ENCODE assay signal across 1 cellular context in the genomic region with DNA sequence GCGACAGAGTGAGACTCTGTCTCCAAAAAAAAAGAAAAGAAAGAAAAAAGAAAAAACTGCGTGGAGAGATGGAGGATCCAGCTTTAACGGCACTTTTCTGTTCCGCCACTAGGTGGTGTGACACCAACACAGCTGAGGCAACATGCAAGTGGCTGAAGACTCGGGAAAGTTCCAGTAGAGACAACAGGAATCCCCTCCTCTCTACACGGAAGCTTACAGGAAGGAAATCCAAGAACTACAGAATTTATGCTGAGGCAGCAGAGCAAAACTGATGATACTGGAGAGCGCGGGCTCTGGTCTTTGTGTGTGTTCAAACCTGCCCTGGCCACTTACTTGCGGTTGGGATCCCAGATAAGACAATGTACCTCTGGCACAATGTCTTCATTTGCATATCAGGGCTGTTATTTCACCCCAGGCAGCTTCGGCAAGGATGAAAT.
A peak's percentile ranks its signal among the peaks of the same experiment; 100 is the strongest.
TF ChIP-seq lines count a peak whose summit lies in the region.

No MANE protein-coding gene starts in this region.

TF ChIP-seq in K562, 482 proteins besides CTCF, POLR2A, EP300 and RAD21 (continued from another document and continues in another):
- TF ChIP-seq, protein P1, sequence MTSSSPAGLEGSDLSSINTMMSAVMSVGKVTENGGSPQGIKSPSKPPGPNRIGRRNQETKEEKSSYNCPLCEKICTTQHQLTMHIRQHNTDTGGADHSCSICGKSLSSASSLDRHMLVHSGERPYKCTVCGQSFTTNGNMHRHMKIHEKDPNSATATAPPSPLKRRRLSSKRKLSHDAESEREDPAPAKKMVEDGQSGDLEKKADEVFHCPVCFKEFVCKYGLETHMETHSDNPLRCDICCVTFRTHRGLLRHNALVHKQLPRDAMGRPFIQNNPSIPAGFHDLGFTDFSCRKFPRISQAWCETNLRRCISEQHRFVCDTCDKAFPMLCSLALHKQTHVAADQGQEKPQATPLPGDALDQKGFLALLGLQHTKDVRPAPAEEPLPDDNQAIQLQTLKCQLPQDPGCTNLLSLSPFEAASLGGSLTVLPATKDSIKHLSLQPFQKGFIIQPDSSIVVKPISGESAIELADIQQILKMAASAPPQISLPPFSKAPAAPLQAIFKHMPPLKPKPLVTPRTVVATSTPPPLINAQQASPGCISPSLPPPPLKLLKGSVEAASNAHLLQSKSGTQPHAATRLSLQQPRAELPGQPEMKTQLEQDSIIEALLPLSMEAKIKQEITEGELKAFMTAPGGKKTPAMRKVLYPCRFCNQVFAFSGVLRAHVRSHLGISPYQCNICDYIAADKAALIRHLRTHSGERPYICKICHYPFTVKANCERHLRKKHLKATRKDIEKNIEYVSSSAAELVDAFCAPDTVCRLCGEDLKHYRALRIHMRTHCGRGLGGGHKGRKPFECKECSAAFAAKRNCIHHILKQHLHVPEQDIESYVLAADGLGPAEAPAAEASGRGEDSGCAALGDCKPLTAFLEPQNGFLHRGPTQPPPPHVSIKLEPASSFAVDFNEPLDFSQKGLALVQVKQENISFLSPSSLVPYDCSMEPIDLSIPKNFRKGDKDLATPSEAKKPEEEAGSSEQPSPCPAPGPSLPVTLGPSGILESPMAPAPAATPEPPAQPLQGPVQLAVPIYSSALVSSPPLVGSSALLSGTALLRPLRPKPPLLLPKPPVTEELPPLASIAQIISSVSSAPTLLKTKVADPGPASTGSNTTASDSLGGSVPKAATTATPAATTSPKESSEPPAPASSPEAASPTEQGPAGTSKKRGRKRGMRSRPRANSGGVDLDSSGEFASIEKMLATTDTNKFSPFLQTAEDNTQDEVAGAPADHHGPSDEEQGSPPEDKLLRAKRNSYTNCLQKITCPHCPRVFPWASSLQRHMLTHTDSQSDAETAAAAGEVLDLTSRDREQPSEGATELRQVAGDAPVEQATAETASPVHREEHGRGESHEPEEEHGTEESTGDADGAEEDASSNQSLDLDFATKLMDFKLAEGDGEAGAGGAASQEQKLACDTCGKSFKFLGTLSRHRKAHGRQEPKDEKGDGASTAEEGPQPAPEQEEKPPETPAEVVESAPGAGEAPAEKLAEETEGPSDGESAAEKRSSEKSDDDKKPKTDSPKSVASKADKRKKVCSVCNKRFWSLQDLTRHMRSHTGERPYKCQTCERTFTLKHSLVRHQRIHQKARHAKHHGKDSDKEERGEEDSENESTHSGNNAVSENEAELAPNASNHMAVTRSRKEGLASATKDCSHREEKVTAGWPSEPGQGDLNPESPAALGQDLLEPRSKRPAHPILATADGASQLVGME (CRISPR knock-in tag; IDR thresholded peaks at IDR 0.05), result no peak
- TF ChIP-seq CBFB (CRISPR knock-in tag; IDR thresholded peaks at IDR 0.05) (peak; percentile 31; the same call in 1 of the 2 replicates), SUPT5H (IDR thresholded peaks at IDR 0.05) (no peak), L3MBTL2 (IDR thresholded peaks at IDR 0.05) (peak; percentile 41; the same call in 1 of the 2 replicates), ARID1B (IDR thresholded peaks at IDR 0.05) (peak; percentile 41; the same call in 1 of the 2 replicates), MAFF (IDR thresholded peaks at IDR 0.05; ENCODE audit: low read length) (peak; percentile 90), TGIF2 (CRISPR knock-in tag; IDR thresholded peaks at IDR 0.05) (no peak), JUND (IDR thresholded peaks at IDR 0.05; ENCODE audit: borderline replicate concordance, low read depth, low read length) (peak; percentile 36; the same call in 1 of the 2 replicates), JUND (tag; IDR thresholded peaks at IDR 0.05; ENCODE audit: borderline replicate concordance, low read depth, low read length) (no peak), PHF21A (IDR thresholded peaks at IDR 0.05; ENCODE audit: borderline replicate concordance, low read depth) (no peak), ZNF830 (CRISPR knock-in tag; IDR thresholded peaks at IDR 0.05) (no peak), MAFK (IDR thresholded peaks at IDR 0.05; ENCODE audit: low read length) (peak; percentile 92), RBM39 (optimal IDR thresholded peaks at IDR 0.05; ENCODE audit: low read depth, low read length) (peak; percentile 59), BHLHE40 (IDR thresholded peaks at IDR 0.05; ENCODE audit: low read length) (no peak), NFATC3 (IDR thresholded peaks at IDR 0.05) (no peak), ELF1 (tag; IDR thresholded peaks at IDR 0.05) (no peak), NR2F6 (CRISPR knock-in tag; IDR thresholded peaks at IDR 0.05) (no peak), CBX8 (IDR thresholded peaks at IDR 0.05; ENCODE audit: borderline replicate concordance, extremely low read depth, low read depth, low read length, poor library complexity, severe bottlenecking) (no peak), DPF2 (IDR thresholded peaks at IDR 0.05) (peak; percentile 72; the same call in 1 of the 2 replicates), FOS (IDR thresholded peaks at IDR 0.05; ENCODE audit: extremely low read depth, insufficient read length) (no peak), SAFB2 (IDR thresholded peaks at IDR 0.05; ENCODE audit: borderline replicate concordance, low read depth, low read length, severe bottlenecking) (no peak), FOXK2 (conservative IDR thresholded peaks at IDR 0.05 in 1 of 2, IDR thresholded peaks at IDR 0.05 in 1 of 2; ENCODE audit: low read depth in 2 of 2) (peak; percentile 81 to 85), KLF1 (tag; IDR thresholded peaks at IDR 0.05) (no peak), ZNF668 (CRISPR knock-in tag; IDR thresholded peaks at IDR 0.05) (no peak), HDAC8 (tag; IDR thresholded peaks at IDR 0.05) (no peak), NFIC (IDR thresholded peaks at IDR 0.05) (no peak), U2AF1 (optimal IDR thresholded peaks at IDR 0.05; ENCODE audit: low read depth, low read length) (no peak)
- TF ChIP-seq, protein P2, sequence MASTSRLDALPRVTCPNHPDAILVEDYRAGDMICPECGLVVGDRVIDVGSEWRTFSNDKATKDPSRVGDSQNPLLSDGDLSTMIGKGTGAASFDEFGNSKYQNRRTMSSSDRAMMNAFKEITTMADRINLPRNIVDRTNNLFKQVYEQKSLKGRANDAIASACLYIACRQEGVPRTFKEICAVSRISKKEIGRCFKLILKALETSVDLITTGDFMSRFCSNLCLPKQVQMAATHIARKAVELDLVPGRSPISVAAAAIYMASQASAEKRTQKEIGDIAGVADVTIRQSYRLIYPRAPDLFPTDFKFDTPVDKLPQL (IDR thresholded peaks at IDR 0.05; ENCODE audit: extremely low read depth, insufficient read length), result no peak
- TF ChIP-seq, protein P3, sequence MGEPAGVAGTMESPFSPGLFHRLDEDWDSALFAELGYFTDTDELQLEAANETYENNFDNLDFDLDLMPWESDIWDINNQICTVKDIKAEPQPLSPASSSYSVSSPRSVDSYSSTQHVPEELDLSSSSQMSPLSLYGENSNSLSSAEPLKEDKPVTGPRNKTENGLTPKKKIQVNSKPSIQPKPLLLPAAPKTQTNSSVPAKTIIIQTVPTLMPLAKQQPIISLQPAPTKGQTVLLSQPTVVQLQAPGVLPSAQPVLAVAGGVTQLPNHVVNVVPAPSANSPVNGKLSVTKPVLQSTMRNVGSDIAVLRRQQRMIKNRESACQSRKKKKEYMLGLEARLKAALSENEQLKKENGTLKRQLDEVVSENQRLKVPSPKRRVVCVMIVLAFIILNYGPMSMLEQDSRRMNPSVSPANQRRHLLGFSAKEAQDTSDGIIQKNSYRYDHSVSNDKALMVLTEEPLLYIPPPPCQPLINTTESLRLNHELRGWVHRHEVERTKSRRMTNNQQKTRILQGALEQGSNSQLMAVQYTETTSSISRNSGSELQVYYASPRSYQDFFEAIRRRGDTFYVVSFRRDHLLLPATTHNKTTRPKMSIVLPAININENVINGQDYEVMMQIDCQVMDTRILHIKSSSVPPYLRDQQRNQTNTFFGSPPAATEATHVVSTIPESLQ (CRISPR knock-in tag; IDR thresholded peaks at IDR 0.05), result no peak
- TF ChIP-seq, protein P4, sequence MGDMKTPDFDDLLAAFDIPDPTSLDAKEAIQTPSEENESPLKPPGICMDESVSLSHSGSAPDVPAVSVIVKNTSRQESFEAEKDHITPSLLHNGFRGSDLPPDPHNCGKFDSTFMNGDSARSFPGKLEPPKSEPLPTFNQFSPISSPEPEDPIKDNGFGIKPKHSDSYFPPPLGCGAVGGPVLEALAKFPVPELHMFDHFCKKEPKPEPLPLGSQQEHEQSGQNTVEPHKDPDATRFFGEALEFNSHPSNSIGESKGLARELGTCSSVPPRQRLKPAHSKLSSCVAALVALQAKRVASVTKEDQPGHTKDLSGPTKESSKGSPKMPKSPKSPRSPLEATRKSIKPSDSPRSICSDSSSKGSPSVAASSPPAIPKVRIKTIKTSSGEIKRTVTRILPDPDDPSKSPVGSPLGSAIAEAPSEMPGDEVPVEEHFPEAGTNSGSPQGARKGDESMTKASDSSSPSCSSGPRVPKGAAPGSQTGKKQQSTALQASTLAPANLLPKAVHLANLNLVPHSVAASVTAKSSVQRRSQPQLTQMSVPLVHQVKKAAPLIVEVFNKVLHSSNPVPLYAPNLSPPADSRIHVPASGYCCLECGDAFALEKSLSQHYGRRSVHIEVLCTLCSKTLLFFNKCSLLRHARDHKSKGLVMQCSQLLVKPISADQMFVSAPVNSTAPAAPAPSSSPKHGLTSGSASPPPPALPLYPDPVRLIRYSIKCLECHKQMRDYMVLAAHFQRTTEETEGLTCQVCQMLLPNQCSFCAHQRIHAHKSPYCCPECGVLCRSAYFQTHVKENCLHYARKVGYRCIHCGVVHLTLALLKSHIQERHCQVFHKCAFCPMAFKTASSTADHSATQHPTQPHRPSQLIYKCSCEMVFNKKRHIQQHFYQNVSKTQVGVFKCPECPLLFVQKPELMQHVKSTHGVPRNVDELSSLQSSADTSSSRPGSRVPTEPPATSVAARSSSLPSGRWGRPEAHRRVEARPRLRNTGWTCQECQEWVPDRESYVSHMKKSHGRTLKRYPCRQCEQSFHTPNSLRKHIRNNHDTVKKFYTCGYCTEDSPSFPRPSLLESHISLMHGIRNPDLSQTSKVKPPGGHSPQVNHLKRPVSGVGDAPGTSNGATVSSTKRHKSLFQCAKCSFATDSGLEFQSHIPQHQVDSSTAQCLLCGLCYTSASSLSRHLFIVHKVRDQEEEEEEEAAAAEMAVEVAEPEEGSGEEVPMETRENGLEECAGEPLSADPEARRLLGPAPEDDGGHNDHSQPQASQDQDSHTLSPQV (IDR thresholded peaks at IDR 0.05), result no peak
- TF ChIP-seq, protein P5, sequence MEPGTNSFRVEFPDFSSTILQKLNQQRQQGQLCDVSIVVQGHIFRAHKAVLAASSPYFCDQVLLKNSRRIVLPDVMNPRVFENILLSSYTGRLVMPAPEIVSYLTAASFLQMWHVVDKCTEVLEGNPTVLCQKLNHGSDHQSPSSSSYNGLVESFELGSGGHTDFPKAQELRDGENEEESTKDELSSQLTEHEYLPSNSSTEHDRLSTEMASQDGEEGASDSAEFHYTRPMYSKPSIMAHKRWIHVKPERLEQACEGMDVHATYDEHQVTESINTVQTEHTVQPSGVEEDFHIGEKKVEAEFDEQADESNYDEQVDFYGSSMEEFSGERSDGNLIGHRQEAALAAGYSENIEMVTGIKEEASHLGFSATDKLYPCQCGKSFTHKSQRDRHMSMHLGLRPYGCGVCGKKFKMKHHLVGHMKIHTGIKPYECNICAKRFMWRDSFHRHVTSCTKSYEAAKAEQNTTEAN (CRISPR knock-in tag; IDR thresholded peaks at IDR 0.05), result no peak
- TF ChIP-seq, protein P6, sequence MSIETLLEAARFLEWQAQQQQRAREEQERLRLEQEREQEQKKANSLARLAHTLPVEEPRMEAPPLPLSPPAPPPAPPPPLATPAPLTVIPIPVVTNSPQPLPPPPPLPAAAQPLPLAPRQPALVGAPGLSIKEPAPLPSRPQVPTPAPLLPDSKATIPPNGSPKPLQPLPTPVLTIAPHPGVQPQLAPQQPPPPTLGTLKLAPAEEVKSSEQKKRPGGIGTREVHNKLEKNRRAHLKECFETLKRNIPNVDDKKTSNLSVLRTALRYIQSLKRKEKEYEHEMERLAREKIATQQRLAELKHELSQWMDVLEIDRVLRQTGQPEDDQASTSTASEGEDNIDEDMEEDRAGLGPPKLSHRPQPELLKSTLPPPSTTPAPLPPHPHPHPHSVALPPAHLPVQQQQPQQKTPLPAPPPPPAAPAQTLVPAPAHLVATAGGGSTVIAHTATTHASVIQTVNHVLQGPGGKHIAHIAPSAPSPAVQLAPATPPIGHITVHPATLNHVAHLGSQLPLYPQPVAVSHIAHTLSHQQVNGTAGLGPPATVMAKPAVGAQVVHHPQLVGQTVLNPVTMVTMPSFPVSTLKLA (conservative IDR thresholded peaks at IDR 0.05), result no peak; a peak in 2 of 4 replicates
- TF ChIP-seq, protein P7, sequence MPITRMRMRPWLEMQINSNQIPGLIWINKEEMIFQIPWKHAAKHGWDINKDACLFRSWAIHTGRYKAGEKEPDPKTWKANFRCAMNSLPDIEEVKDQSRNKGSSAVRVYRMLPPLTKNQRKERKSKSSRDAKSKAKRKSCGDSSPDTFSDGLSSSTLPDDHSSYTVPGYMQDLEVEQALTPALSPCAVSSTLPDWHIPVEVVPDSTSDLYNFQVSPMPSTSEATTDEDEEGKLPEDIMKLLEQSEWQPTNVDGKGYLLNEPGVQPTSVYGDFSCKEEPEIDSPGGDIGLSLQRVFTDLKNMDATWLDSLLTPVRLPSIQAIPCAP (CRISPR knock-in tag; IDR thresholded peaks at IDR 0.05; ENCODE audit: borderline replicate concordance), result no peak
- TF ChIP-seq, protein P8, sequence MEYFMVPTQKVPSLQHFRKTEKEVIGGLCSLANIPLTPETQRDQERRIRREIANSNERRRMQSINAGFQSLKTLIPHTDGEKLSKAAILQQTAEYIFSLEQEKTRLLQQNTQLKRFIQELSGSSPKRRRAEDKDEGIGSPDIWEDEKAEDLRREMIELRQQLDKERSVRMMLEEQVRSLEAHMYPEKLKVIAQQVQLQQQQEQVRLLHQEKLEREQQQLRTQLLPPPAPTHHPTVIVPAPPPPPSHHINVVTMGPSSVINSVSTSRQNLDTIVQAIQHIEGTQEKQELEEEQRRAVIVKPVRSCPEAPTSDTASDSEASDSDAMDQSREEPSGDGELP (CRISPR knock-in tag; IDR thresholded peaks at IDR 0.05; ENCODE audit: borderline replicate concordance), result peak; percentile 84
- TF ChIP-seq, protein P9, sequence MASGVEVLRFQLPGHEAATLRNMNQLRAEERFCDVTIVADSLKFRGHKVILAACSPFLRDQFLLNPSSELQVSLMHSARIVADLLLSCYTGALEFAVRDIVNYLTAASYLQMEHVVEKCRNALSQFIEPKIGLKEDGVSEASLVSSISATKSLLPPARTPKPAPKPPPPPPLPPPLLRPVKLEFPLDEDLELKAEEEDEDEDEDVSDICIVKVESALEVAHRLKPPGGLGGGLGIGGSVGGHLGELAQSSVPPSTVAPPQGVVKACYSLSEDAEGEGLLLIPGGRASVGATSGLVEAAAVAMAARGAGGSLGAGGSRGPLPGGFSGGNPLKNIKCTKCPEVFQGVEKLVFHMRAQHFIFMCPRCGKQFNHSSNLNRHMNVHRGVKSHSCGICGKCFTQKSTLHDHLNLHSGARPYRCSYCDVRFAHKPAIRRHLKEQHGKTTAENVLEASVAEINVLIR (CRISPR knock-in tag; IDR thresholded peaks at IDR 0.05), result no peak
- TF ChIP-seq, protein P10, sequence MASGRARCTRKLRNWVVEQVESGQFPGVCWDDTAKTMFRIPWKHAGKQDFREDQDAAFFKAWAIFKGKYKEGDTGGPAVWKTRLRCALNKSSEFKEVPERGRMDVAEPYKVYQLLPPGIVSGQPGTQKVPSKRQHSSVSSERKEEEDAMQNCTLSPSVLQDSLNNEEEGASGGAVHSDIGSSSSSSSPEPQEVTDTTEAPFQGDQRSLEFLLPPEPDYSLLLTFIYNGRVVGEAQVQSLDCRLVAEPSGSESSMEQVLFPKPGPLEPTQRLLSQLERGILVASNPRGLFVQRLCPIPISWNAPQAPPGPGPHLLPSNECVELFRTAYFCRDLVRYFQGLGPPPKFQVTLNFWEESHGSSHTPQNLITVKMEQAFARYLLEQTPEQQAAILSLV (tag; IDR thresholded peaks at IDR 0.05), result no peak
- TF ChIP-seq, protein P11, sequence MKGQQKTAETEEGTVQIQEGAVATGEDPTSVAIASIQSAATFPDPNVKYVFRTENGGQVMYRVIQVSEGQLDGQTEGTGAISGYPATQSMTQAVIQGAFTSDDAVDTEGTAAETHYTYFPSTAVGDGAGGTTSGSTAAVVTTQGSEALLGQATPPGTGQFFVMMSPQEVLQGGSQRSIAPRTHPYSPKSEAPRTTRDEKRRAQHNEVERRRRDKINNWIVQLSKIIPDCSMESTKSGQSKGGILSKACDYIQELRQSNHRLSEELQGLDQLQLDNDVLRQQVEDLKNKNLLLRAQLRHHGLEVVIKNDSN (CRISPR knock-in tag; IDR thresholded peaks at IDR 0.05), result no peak
